ENCODE assay signal across 15 cellular contexts in the genomic region with DNA sequence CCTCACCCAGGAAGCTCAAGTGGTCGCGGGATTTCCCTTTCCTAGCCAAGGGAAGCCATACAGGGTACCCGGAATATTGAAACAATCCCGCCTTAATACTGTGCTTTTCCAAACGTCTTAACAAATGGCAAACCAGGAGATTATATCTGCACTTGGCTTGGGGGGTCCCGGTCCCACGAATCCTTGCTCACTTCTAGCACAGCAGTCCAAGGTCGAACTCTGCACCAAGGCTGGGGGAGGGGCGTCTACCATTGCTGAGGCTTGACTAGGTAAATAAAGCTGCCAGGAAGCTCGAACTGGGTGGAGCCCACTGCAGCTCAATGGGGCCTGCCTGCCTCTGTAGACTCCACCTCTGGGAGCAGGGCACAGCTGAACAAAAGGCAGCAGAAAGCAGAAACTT.
"Had no signal": no experiment of that assay in that cellular context is flagged by ENCODE, and none has a peak within 500 bp of the region (broad histone marks: within the 10 kb centered on the region; RNA-seq: fewer than 3 reads in every experiment).

No MANE protein-coding gene starts in this region.

- ATAC-seq: effector memory CD8-positive, alpha-beta T cell; foreskin keratinocyte; left colon; left ventricle myocardium superior; pancreas; psoas muscle had no signal

- H3K4me3 ChIP-seq: hepatocyte, lung, pancreas, psoas muscle had no signal

- H3K79me2 ChIP-seq: hepatocyte had no signal

- H3K9me3 ChIP-seq: pancreas, psoas muscle had no signal

- H3K27me3 ChIP-seq: foreskin keratinocyte, hepatocyte, pancreas had no signal

- H3K27ac ChIP-seq: foreskin keratinocyte, hepatocyte, pancreas, psoas muscle had no signal

- H3K4me2 ChIP-seq: hepatocyte had no signal

- DNase-seq: effector memory CD8-positive, alpha-beta T cell; foreskin keratinocyte; left colon; left ventricle myocardium superior; mesenchymal stem cell; naive B cell; occipital lobe; psoas muscle; retina; small intestine; stimulated activated CD4-positive, alpha-beta T cell treated with anti-CD3 and anti-CD28 coated beads, Interleukin-12 subunit alpha, Interleukin-12 subunit beta, amount 100 ng/mL, for 4 hours; stimulated activated naive CD4-positive, alpha-beta T cell had no signal

- H3K4me1 ChIP-seq: foreskin keratinocyte, pancreas, psoas muscle had no signal

- H3K36me3 ChIP-seq: pancreas had no signal

- H2AFZ ChIP-seq: hepatocyte had no signal
